In the genomic region with DNA sequence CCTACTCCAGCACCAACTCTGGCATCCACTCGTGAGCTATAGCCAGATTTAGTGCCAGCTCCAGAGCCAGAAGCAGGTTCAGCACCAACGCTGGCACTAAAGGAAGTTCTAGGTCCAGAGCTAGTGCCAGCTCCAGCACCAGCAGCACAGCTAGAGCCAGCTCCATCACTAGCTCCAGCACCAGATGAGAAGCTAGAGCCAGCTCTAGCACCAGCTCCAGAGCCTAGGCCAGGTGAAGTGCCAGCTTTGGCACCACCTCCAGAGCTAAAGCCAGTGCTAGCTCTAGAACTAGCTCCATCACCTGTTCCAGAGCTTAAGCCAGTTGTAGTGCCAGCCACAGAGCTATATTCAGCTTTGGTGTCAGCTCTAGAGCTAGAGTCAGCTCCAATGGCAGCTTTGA, we compare ENCODE assay signal across 11 cellular contexts. TPM values are rescaled to one million over a fixed set of nuclear protein-coding genes. Genes with fewer than 3 reads are reported as not detected.
"Had no signal": no experiment of that assay in that cellular context is flagged by ENCODE, and none has a peak within 500 bp of the region (broad histone marks: within the 10 kb centered on the region; RNA-seq: fewer than 3 reads in every experiment).

No MANE protein-coding gene starts in this region.

- H2AFZ ChIP-seq: GM23248 had no signal

- H3K9me3 ChIP-seq: HAP-1 had no signal

- DNase-seq: GM23248, GOT3, H7, HFFc6, KG1 had no signal

- H3K4me1 ChIP-seq: HAP-1 had no signal

- H3K9ac ChIP-seq: GM23248 had no signal

- H3K27ac ChIP-seq: GM23248, HL-60 had no signal

- ATAC-seq: HCT116 had no signal

- H3K4me3 ChIP-seq: GM23248, HAP-1 had no signal

RNA-seq across cellular contexts. Expression of gene VSX2, which starts 38.8 kb away (rescaled TPM):
- total RNA-seq: GM23248, H4, H7, HFFc6, HT1080 had no signal
- polyA plus RNA-seq: GM23248, IgD-negative memory B cell had no signal
